Comparison of ENCODE assay signal across 16 cellular contexts in genomic region chr10:87915989-87916388, GRCh38. TPM values are rescaled to one million over a fixed set of nuclear protein-coding genes. Genes with fewer than 3 reads are reported as not detected.
DNase-seq lines count a peak whose midpoint lies in the region; ATAC-seq and TF ChIP-seq lines count a peak whose summit lies in the region.
"Had no signal": no experiment of that assay in that cellular context is flagged by ENCODE, and none has a peak within 500 bp of the region (broad histone marks: within the 10 kb centered on the region; RNA-seq: fewer than 3 reads in every experiment).

No MANE protein-coding gene starts in this region.

- DNase-seq in natural killer cell (no peak), astrocyte of the spinal cord (ENCODE audit: low read depth, low spot score) (peak; percentile 57), left lobe of liver (ENCODE audit: low spot score) (no peak), ureter (ENCODE audit: low spot score) (no peak), OCI-M1 (lab: John Stamatoyannopoulos, UW) (no peak)
- DNase-seq in natural killer cell treated with Interleukin-12 subunit alpha and Interleukin-12 subunit beta and Interleukin-15 and Interleukin-18, amount 100 ng/mL, for 72 hours (ENCODE audit: low spot score) = no peak
- DNase-seq: activated CD4-positive, alpha-beta T cell treated with anti-CD3 and anti-CD28 coated beads, Interleukin-2, amount 10 ng/mL, durations not matched to agents 7 days and 5 days; activated naive CD4-positive, alpha-beta T cell; cortex of kidney; DMS79 treated with DMSO at 0.1 percent for 48 hours; KBM-7; NCI-H2171; nucleus accumbens; T-helper 1 cell had no signal

- no peak for ATAC-seq in natural killer cell
- ATAC-seq in natural killer cell treated with Interleukin-12 subunit alpha and Interleukin-12 subunit beta and Interleukin-15 and Interleukin-18, amount 100 ng/mL, for 72 hours = no peak
- ATAC-seq in left lobe of liver = peak; percentile 34
- ATAC-seq in GM19467 (IDR thresholded peaks at IDR 0.05; ENCODE audit: unreplicated experiment) = no peak
- no peak for ATAC-seq in HG03159 (IDR thresholded peaks at IDR 0.05; ENCODE audit: unreplicated experiment)

- intact Hi-C loops in natural killer cell (cut with micrococcal nuclease) = no loop called here

- no peaks in the 10 kb centered on the region for H3K27me3 Mint-ChIP-seq in natural killer cell (ENCODE audit: low read depth in 2 of 2)
- H3K27me3 Mint-ChIP-seq in natural killer cell treated with Interleukin-12 subunit alpha and Interleukin-12 subunit beta and Interleukin-15 and Interleukin-18, amount 100 ng/mL, for 72 hours = no peaks in the 10 kb centered on the region
- H3K27me3 Mint-ChIP-seq: activated CD4-positive, alpha-beta T cell treated with anti-CD3 and anti-CD28 coated beads, Interleukin-2, amount 10 ng/mL, durations not matched to agents 7 days and 5 days had no signal

- no peak for TF ChIP-seq CTCF in natural killer cell (IDR thresholded peaks at IDR 0.05)
- TF ChIP-seq CTCF in astrocyte of the spinal cord (IDR thresholded peaks at IDR 0.05; ENCODE audit: low read depth, low read length) = no peak

- H3K36me3 Mint-ChIP-seq in natural killer cell = peaks cover 23% of the 10 kb centered on the region
- H3K36me3 Mint-ChIP-seq in natural killer cell treated with Interleukin-12 subunit alpha and Interleukin-12 subunit beta and Interleukin-15 and Interleukin-18, amount 100 ng/mL, for 72 hours = peaks cover 23% of the 10 kb centered on the region

- in situ Hi-C loops in astrocyte of the spinal cord (cut with HindIII; ENCODE audit: low sequenced_read_pairs) = no loop called here

- H3K4me3 Mint-ChIP-seq in natural killer cell = no peak overlapping the region
- H3K4me3 Mint-ChIP-seq in natural killer cell treated with Interleukin-12 subunit alpha and Interleukin-12 subunit beta and Interleukin-15 and Interleukin-18, amount 100 ng/mL, for 72 hours = no peak overlapping the region
- H3K4me3 Mint-ChIP-seq: activated CD4-positive, alpha-beta T cell treated with anti-CD3 and anti-CD28 coated beads, Interleukin-2, amount 10 ng/mL, durations not matched to agents 7 days and 5 days had no signal

- no peak overlapping the region for H3K4me3 ChIP-seq in astrocyte of the spinal cord (ENCODE audit: low read depth, low read length)

- peak overlapping the region; percentile 10 to 13 for H3K27ac Mint-ChIP-seq in natural killer cell
- H3K27ac Mint-ChIP-seq in natural killer cell treated with Interleukin-12 subunit alpha and Interleukin-12 subunit beta and Interleukin-15 and Interleukin-18, amount 100 ng/mL, for 72 hours = no peak overlapping the region
- H3K27ac Mint-ChIP-seq: activated CD4-positive, alpha-beta T cell treated with anti-CD3 and anti-CD28 coated beads, Interleukin-2, amount 10 ng/mL, durations not matched to agents 7 days and 5 days had no signal

- H3K9me3 Mint-ChIP-seq in natural killer cell = peaks cover 7 to 15% of the 10 kb centered on the region in 2 donors
- peaks cover 16% of the 10 kb centered on the region for H3K9me3 Mint-ChIP-seq in natural killer cell treated with Interleukin-12 subunit alpha and Interleukin-12 subunit beta and Interleukin-15 and Interleukin-18, amount 100 ng/mL, for 72 hours

- peaks cover 55 to 67% of the 10 kb centered on the region in 2 donors for H3K4me1 Mint-ChIP-seq in natural killer cell
- peaks cover 34 to 44% of the 10 kb centered on the region in 2 donors for H3K4me1 Mint-ChIP-seq in natural killer cell treated with Interleukin-12 subunit alpha and Interleukin-12 subunit beta and Interleukin-15 and Interleukin-18, amount 100 ng/mL, for 72 hours (ENCODE audit: low read depth in 2 of 2)

RNA-seq across cellular contexts. Expression of gene PTEN, which starts 52.6 kb away (rescaled TPM):
- total RNA-seq in natural killer cell = 100 to 1,000 TPM; 107 to 142 (median 121) TPM
- 10 to 100 TPM; 49.8 to 75.3 TPM for total RNA-seq in natural killer cell treated with Interleukin-12 subunit alpha and Interleukin-12 subunit beta and Interleukin-15 and Interleukin-18, amount 100 ng/mL, for 72 hours
- total RNA-seq in left lobe of liver = 41.5 TPM
- 159 TPM for total RNA-seq in ureter

RNA-seq across cellular contexts. Expression of gene KLLN, which starts 52.7 kb away (rescaled TPM):
- total RNA-seq in natural killer cell = under 1 TPM; 0.68 to 0.73 (median 0.70) TPM
- total RNA-seq in natural killer cell treated with Interleukin-12 subunit alpha and Interleukin-12 subunit beta and Interleukin-15 and Interleukin-18, amount 100 ng/mL, for 72 hours = under 1 TPM; 0.17 to 0.52 TPM
- 0.68 TPM for total RNA-seq in left lobe of liver
- total RNA-seq in ureter = 2.1 TPM

Comparison
In these comparisons a context has a peak if more than half of its experiments do, and no peak if none do; other contexts are left out.
1. H3K27ac Mint-ChIP-seq: peak in natural killer cell (2 of 2); none in natural killer cell treated with Interleukin-12 subunit alpha and Interleukin-12 subunit beta and Interleukin-15 and Interleukin-18, amount 100 ng/mL, for 72 hours (0 of 2).